33 cellular contexts compared by ENCODE assay signal in the genomic region with DNA sequence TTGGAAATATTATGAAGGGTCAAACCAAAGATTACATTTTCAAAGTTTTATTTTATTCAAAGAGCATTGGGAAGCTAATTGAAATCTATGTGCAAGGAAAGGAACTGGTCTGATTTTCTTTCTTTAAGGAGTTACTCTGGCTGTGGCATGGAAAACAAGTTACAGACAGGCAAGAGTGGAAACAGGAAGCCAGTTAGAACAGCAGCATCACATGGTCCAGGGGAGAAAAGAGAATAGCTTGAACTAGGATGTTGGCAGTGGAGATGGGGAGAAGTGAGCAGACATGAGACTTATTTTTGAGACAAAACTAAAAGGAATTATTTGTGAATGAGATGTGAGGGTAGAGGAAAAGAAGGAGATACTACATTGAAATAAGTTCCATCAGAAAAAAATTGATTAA. TPM values are rescaled to one million over a fixed set of nuclear protein-coding genes. Genes with fewer than 3 reads are reported as not detected.
"Had no signal": no experiment of that assay in that cellular context is flagged by ENCODE, and none has a peak within 500 bp of the region (broad histone marks: within the 10 kb centered on the region; RNA-seq: fewer than 3 reads in every experiment).

No MANE protein-coding gene starts in this region.

- DNase-seq: activated CD4-positive, alpha-beta T cell treated with anti-CD3 and anti-CD28 coated beads for 36 hours; activated CD4-positive, alpha-beta T cell treated with anti-CD3 and anti-CD28 coated beads, Interleukin-2, amount 10 ng/mL, durations not matched to agents 7 days and 5 days; activated CD4-positive, alpha-beta T cell treated with anti-CD3 and anti-CD28 coated beads, Interleukin-2, amount 50 U/mL, for 48 hours; activated CD8-positive, alpha-beta memory T cell treated with anti-CD3 and anti-CD28 coated beads, Interleukin-2, amount 50 U/mL, for 4 hours; activated gamma-delta T cell treated with Interleukin-2 at 50 U/mL for 16 hours; activated naive CD4-positive, alpha-beta T cell treated with anti-CD3 and anti-CD28 coated beads for 36 hours; activated naive CD8-positive, alpha-beta T cell treated with anti-CD3 and anti-CD28 coated beads for 36 hours; activated T-cell treated with anti-CD3 and anti-CD28 coated beads for 4 hours; activated T-cell treated with anti-CD3 and anti-CD28 coated beads, Interleukin-2, amount 50 U/mL, for 4 hours; amniotic stem cell; aorta; brain microvascular endothelial cell; central memory CD4-positive, alpha-beta T cell; NCI-H1105; NCI-H1436; NCI-H1694; NCI-H1930; NCI-H2081 treated with DMSO at 0.1 percent for 48 hours; NCI-H226; NCI-H446 treated with DMSO at 0.1 percent for 48 hours; NCI-H524 treated with DMSO at 0.1 percent for 48 hours; Right ventricle myocardium superior; SW 1271; T-helper 1 cell; T1000 had no signal

- H3K27ac Mint-ChIP-seq: activated CD4-positive, alpha-beta T cell treated with anti-CD3 and anti-CD28 coated beads for 36 hours; activated CD4-positive, alpha-beta T cell treated with anti-CD3 and anti-CD28 coated beads, Interleukin-2, amount 10 ng/mL, durations not matched to agents 7 days and 5 days; activated naive CD4-positive, alpha-beta T cell treated with anti-CD3 and anti-CD28 coated beads for 36 hours; activated naive CD8-positive, alpha-beta T cell treated with anti-CD3 and anti-CD28 coated beads for 36 hours; activated T-helper 1 cell treated with anti-CD3 and anti-CD28 coated beads, Interleukin-12 subunit alpha, Interleukin-12 subunit beta, Interleukin-2, Interleukin-4 antibody, amounts not matched to agents 30 ng/mL and 10 ng/mL and 1 ng/mL, durations not matched to agents 14 hours and 24 hours and 36 hours; WTC11 had no signal

- H3K36me3 ChIP-seq: brain microvascular endothelial cell had no signal

- H3K4me3 Mint-ChIP-seq: activated CD4-positive, alpha-beta T cell treated with anti-CD3 and anti-CD28 coated beads for 36 hours; activated CD4-positive, alpha-beta T cell treated with anti-CD3 and anti-CD28 coated beads, Interleukin-2, amount 10 ng/mL, durations not matched to agents 7 days and 5 days; activated naive CD4-positive, alpha-beta T cell treated with anti-CD3 and anti-CD28 coated beads for 36 hours; activated naive CD8-positive, alpha-beta T cell treated with anti-CD3 and anti-CD28 coated beads for 36 hours; activated T-cell treated with anti-CD3 and anti-CD28 coated beads, Interleukin-2, amount 50 U/mL, for 4 hours; activated T-helper 1 cell treated with anti-CD3 and anti-CD28 coated beads, Interleukin-12 subunit alpha, Interleukin-12 subunit beta, Interleukin-2, Interleukin-4 antibody, amounts not matched to agents 30 ng/mL and 10 ng/mL and 1 ng/mL, durations not matched to agents 14 hours and 24 hours and 36 hours; WTC11 had no signal

- ATAC-seq: activated CD4-positive, alpha-beta T cell treated with anti-CD3 and anti-CD28 coated beads for 36 hours; activated CD4-positive, CD25-positive, alpha-beta regulatory T cell treated with anti-CD3 and anti-CD28 coated beads, Interleukin-2, amount 50 U/mL, for 24 hours; activated T-cell treated with anti-CD3 and anti-CD28 coated beads, Interleukin-2, amount 50 U/mL, for 4 hours; K562; WTC11 had no signal

- H3K4me3 ChIP-seq: K562 had no signal

- H3K36me3 Mint-ChIP-seq: activated naive CD8-positive, alpha-beta T cell treated with anti-CD3 and anti-CD28 coated beads for 36 hours had no signal

- H3K27me3 Mint-ChIP-seq: activated CD4-positive, alpha-beta T cell treated with anti-CD3 and anti-CD28 coated beads, Interleukin-2, amount 10 ng/mL, durations not matched to agents 7 days and 5 days had no signal

- H3K9me3 Mint-ChIP-seq: activated CD4-positive, alpha-beta T cell treated with anti-CD3 and anti-CD28 coated beads, Interleukin-2, amount 10 ng/mL, durations not matched to agents 7 days and 5 days; activated naive CD4-positive, alpha-beta T cell treated with anti-CD3 and anti-CD28 coated beads for 36 hours; activated naive CD8-positive, alpha-beta T cell treated with anti-CD3 and anti-CD28 coated beads for 36 hours; activated T-cell treated with anti-CD3 and anti-CD28 coated beads, Interleukin-2, amount 50 U/mL, for 4 hours; activated T-helper 1 cell treated with anti-CD3 and anti-CD28 coated beads, Interleukin-12 subunit alpha, Interleukin-12 subunit beta, Interleukin-2, Interleukin-4 antibody, amounts not matched to agents 30 ng/mL and 10 ng/mL and 1 ng/mL, durations not matched to agents 14 hours and 24 hours and 36 hours had no signal

- H3K27me3 ChIP-seq: brain microvascular endothelial cell had no signal

- H3K27ac ChIP-seq: brain microvascular endothelial cell had no signal

- H3K4me1 Mint-ChIP-seq: activated CD4-positive, alpha-beta T cell treated with anti-CD3 and anti-CD28 coated beads for 36 hours; activated CD4-positive, alpha-beta T cell treated with anti-CD3 and anti-CD28 coated beads, Interleukin-2, amount 10 ng/mL, durations not matched to agents 7 days and 5 days; activated naive CD8-positive, alpha-beta T cell treated with anti-CD3 and anti-CD28 coated beads for 36 hours; WTC11 had no signal

RNA-seq across cellular contexts. Expression of gene OR11G2, which starts 3.4 kb away (rescaled TPM):
- total RNA-seq: activated CD4-positive, alpha-beta T cell treated with anti-CD3 and anti-CD28 coated beads for 36 hours; activated CD4-positive, alpha-beta T cell treated with anti-CD3 and anti-CD28 coated beads, Interleukin-2, amount 10 ng/mL, durations not matched to agents 7 days and 5 days; activated naive CD4-positive, alpha-beta T cell treated with anti-CD3 and anti-CD28 coated beads for 36 hours; activated naive CD8-positive, alpha-beta T cell treated with anti-CD3 and anti-CD28 coated beads for 36 hours; activated T-cell treated with anti-CD3 and anti-CD28 coated beads, Interleukin-2, amount 50 U/mL, for 4 hours; activated T-helper 1 cell treated with anti-CD3 and anti-CD28 coated beads, Interleukin-12 subunit alpha, Interleukin-12 subunit beta, Interleukin-2, Interleukin-4 antibody, amounts not matched to agents 30 ng/mL and 10 ng/mL and 1 ng/mL, durations not matched to agents 14 hours and 24 hours and 36 hours; aorta; cerebellum; K562; MCF 10A; OCI-LY7; Right ventricle myocardium superior; T-helper 2 cell treated with Interferon-gamma antibody and Interleukin-4, amounts not matched to agents 100 ng/mL and 5 ng/mL, for 36 hours; WTC11 had no signal

RNA-seq across cellular contexts. Expression of gene OR11H6, which starts 29.4 kb away (rescaled TPM):
- total RNA-seq: activated CD4-positive, alpha-beta T cell treated with anti-CD3 and anti-CD28 coated beads for 36 hours; activated CD4-positive, alpha-beta T cell treated with anti-CD3 and anti-CD28 coated beads, Interleukin-2, amount 10 ng/mL, durations not matched to agents 7 days and 5 days; activated naive CD4-positive, alpha-beta T cell treated with anti-CD3 and anti-CD28 coated beads for 36 hours; activated naive CD8-positive, alpha-beta T cell treated with anti-CD3 and anti-CD28 coated beads for 36 hours; activated T-cell treated with anti-CD3 and anti-CD28 coated beads, Interleukin-2, amount 50 U/mL, for 4 hours; activated T-helper 1 cell treated with anti-CD3 and anti-CD28 coated beads, Interleukin-12 subunit alpha, Interleukin-12 subunit beta, Interleukin-2, Interleukin-4 antibody, amounts not matched to agents 30 ng/mL and 10 ng/mL and 1 ng/mL, durations not matched to agents 14 hours and 24 hours and 36 hours; aorta; cerebellum; K562; MCF 10A; OCI-LY7; Right ventricle myocardium superior; T-helper 2 cell treated with Interferon-gamma antibody and Interleukin-4, amounts not matched to agents 100 ng/mL and 5 ng/mL, for 36 hours; WTC11 had no signal

RNA-seq across cellular contexts. Expression of gene OR11H7, which starts 34.7 kb away (rescaled TPM):
- total RNA-seq: activated CD4-positive, alpha-beta T cell treated with anti-CD3 and anti-CD28 coated beads for 36 hours; activated CD4-positive, alpha-beta T cell treated with anti-CD3 and anti-CD28 coated beads, Interleukin-2, amount 10 ng/mL, durations not matched to agents 7 days and 5 days; activated naive CD4-positive, alpha-beta T cell treated with anti-CD3 and anti-CD28 coated beads for 36 hours; activated naive CD8-positive, alpha-beta T cell treated with anti-CD3 and anti-CD28 coated beads for 36 hours; activated T-cell treated with anti-CD3 and anti-CD28 coated beads, Interleukin-2, amount 50 U/mL, for 4 hours; activated T-helper 1 cell treated with anti-CD3 and anti-CD28 coated beads, Interleukin-12 subunit alpha, Interleukin-12 subunit beta, Interleukin-2, Interleukin-4 antibody, amounts not matched to agents 30 ng/mL and 10 ng/mL and 1 ng/mL, durations not matched to agents 14 hours and 24 hours and 36 hours; aorta; cerebellum; K562; MCF 10A; OCI-LY7; Right ventricle myocardium superior; T-helper 2 cell treated with Interferon-gamma antibody and Interleukin-4, amounts not matched to agents 100 ng/mL and 5 ng/mL, for 36 hours; WTC11 had no signal

RNA-seq across cellular contexts. Expression of gene OR11H4, which starts 45.0 kb away (rescaled TPM):
- total RNA-seq: activated CD4-positive, alpha-beta T cell treated with anti-CD3 and anti-CD28 coated beads for 36 hours; activated CD4-positive, alpha-beta T cell treated with anti-CD3 and anti-CD28 coated beads, Interleukin-2, amount 10 ng/mL, durations not matched to agents 7 days and 5 days; activated naive CD4-positive, alpha-beta T cell treated with anti-CD3 and anti-CD28 coated beads for 36 hours; activated naive CD8-positive, alpha-beta T cell treated with anti-CD3 and anti-CD28 coated beads for 36 hours; activated T-cell treated with anti-CD3 and anti-CD28 coated beads, Interleukin-2, amount 50 U/mL, for 4 hours; activated T-helper 1 cell treated with anti-CD3 and anti-CD28 coated beads, Interleukin-12 subunit alpha, Interleukin-12 subunit beta, Interleukin-2, Interleukin-4 antibody, amounts not matched to agents 30 ng/mL and 10 ng/mL and 1 ng/mL, durations not matched to agents 14 hours and 24 hours and 36 hours; aorta; cerebellum; K562; MCF 10A; OCI-LY7; Right ventricle myocardium superior; T-helper 2 cell treated with Interferon-gamma antibody and Interleukin-4, amounts not matched to agents 100 ng/mL and 5 ng/mL, for 36 hours; WTC11 had no signal

RNA-seq across cellular contexts. Expression of gene OR4N5, which starts 55.5 kb away (rescaled TPM):
- total RNA-seq: activated CD4-positive, alpha-beta T cell treated with anti-CD3 and anti-CD28 coated beads for 36 hours; activated CD4-positive, alpha-beta T cell treated with anti-CD3 and anti-CD28 coated beads, Interleukin-2, amount 10 ng/mL, durations not matched to agents 7 days and 5 days; activated naive CD4-positive, alpha-beta T cell treated with anti-CD3 and anti-CD28 coated beads for 36 hours; activated naive CD8-positive, alpha-beta T cell treated with anti-CD3 and anti-CD28 coated beads for 36 hours; activated T-cell treated with anti-CD3 and anti-CD28 coated beads, Interleukin-2, amount 50 U/mL, for 4 hours; activated T-helper 1 cell treated with anti-CD3 and anti-CD28 coated beads, Interleukin-12 subunit alpha, Interleukin-12 subunit beta, Interleukin-2, Interleukin-4 antibody, amounts not matched to agents 30 ng/mL and 10 ng/mL and 1 ng/mL, durations not matched to agents 14 hours and 24 hours and 36 hours; aorta; cerebellum; K562; MCF 10A; OCI-LY7; Right ventricle myocardium superior; T-helper 2 cell treated with Interferon-gamma antibody and Interleukin-4, amounts not matched to agents 100 ng/mL and 5 ng/mL, for 36 hours; WTC11 had no signal
